ENCODE assay signal across 1 cellular context in genomic region chr14:95258754-95259593, GRCh38.
TF ChIP-seq lines count a peak whose summit lies in the region.

No MANE protein-coding gene starts in this region.

TF ChIP-seq in HepG2, 621 proteins besides CTCF, POLR2A, EP300 and RAD21 (continued from another document):
- TF ChIP-seq ZNF646 (CRISPR knock-in tag; IDR thresholded peaks at IDR 0.05), result peak; percentile 79
- no peak for TF ChIP-seq MAZ (IDR thresholded peaks at IDR 0.05; ENCODE audit: borderline replicate concordance, low read depth, low read length)
- TF ChIP-seq MAZ (CRISPR knock-in tag; IDR thresholded peaks at IDR 0.05; ENCODE audit: low read depth), result no peak
